In genomic region chr12:106020736-106021135, GRCh38 we compare ENCODE assay signal across 22 cellular contexts.
DNase-seq lines count a peak whose midpoint lies in the region; ATAC-seq and TF ChIP-seq lines count a peak whose summit lies in the region.
"Had no signal": no experiment of that assay in that cellular context is flagged by ENCODE, and none has a peak within 500 bp of the region (broad histone marks: within the 10 kb centered on the region; RNA-seq: fewer than 3 reads in every experiment).

No MANE protein-coding gene starts in this region.

- H2BK20ac ChIP-seq in IMR-90 (ENCODE audit: low read depth, low read length) = no peak overlapping the region

- H3K4me3 Mint-ChIP-seq in endodermal cell = no peak overlapping the region
- no peak overlapping the region for H3K4me3 Mint-ChIP-seq in nephron progenitor cell
- H3K4me3 Mint-ChIP-seq: CD4-positive, CD25-positive, alpha-beta regulatory T cell; GM23338; H9; HFFc6 had no signal

- no peak overlapping the region for H4K91ac ChIP-seq in IMR-90 (ENCODE audit: insufficient read depth, low read depth, low read length)

- no peak overlapping the region for H4K5ac ChIP-seq in IMR-90 (ENCODE audit: low read depth, low read length)

- POLR2A ChIA-PET in IMR-90 (lab: Charles Lee; ENCODE audit: unreplicated experiment) = no interaction called here

- H4K8ac ChIP-seq in IMR-90 (ENCODE audit: low read depth in 2 of 2, low read length in 2 of 2) = no peak overlapping the region

- H3K56ac ChIP-seq in IMR-90 (ENCODE audit: extremely low read depth, insufficient read depth, low read length) = no peak overlapping the region

- H3K27ac Mint-ChIP-seq in endodermal cell = no peak overlapping the region
- H3K27ac Mint-ChIP-seq in nephron progenitor cell = peak overlapping the region; percentile 34
- H3K27ac Mint-ChIP-seq: GM23338, H9, HFFc6 had no signal

- no peak overlapping the region for H3K4me3 ChIP-seq in IMR-90 (ENCODE audit: insufficient read depth, low read depth, low read length)
- H3K4me3 ChIP-seq in endodermal cell (ENCODE audit: low read length) = peak overlapping the region; percentile 68
- no peak overlapping the region for H3K4me3 ChIP-seq in aorta (ENCODE audit: low read length in 2 of 2)
- H3K4me3 ChIP-seq in gastrocnemius medialis = no peak overlapping the region
- H3K4me3 ChIP-seq in right atrium auricular region = no peak overlapping the region
- H3K4me3 ChIP-seq: BLaER1, GM23338, Peyer's patch, SK-N-MC had no signal

- no peak overlapping the region for H2AFZ ChIP-seq in IMR-90 (replicated peaks; ENCODE audit: low read length, poor library complexity)
- H2AFZ ChIP-seq: GM23338 had no signal

- BruUV-seq in IMR-90 (replicated peaks; lab: Mats Ljungman, UMichigan) = no TSS peak

- no peak overlapping the region for H2BK5ac ChIP-seq in IMR-90 (ENCODE audit: low read depth, low read length, poor library complexity, severe bottlenecking)

- TF ChIP-seq POLR2A in IMR-90 (IDR thresholded peaks at IDR 0.05; ENCODE audit: low read depth, low read length) (no peak), gastrocnemius medialis (IDR thresholded peaks at IDR 0.05) (no peak)

- H3K27me3 Mint-ChIP-seq in endodermal cell (ENCODE audit: insufficient read depth) (peaks cover 2% of the 10 kb centered on the region), nephron progenitor cell (ENCODE audit: low read depth, poor library complexity) (no peaks in the 10 kb centered on the region)
- H3K27me3 Mint-ChIP-seq: CD4-positive, CD25-positive, alpha-beta regulatory T cell had no signal

- no peaks in the 10 kb centered on the region for H4K20me1 ChIP-seq in IMR-90 (ENCODE audit: insufficient read depth, low read length)
- H4K20me1 ChIP-seq: BLaER1 had no signal

- H2AK9ac ChIP-seq in IMR-90 (replicated peaks; ENCODE audit: low read depth, low read length, poor library complexity) = no peak overlapping the region

- no peak overlapping the region for H3K23ac ChIP-seq in IMR-90 (ENCODE audit: low read depth, low read length)

- no peak for TF ChIP-seq RAD21 in IMR-90 (IDR thresholded peaks at IDR 0.05; ENCODE audit: low read length)

- no peak overlapping the region for H3K4me2 ChIP-seq in IMR-90 (ENCODE audit: low read depth, low read length)
- H3K4me2 ChIP-seq: BLaER1, GM23338 had no signal

- H3K4me1 Mint-ChIP-seq in endodermal cell (peaks cover 21% of the 10 kb centered on the region), nephron progenitor cell (peaks cover 18% of the 10 kb centered on the region)
- H3K4me1 Mint-ChIP-seq: CD4-positive, CD25-positive, alpha-beta regulatory T cell had no signal

- DNase-seq in IMR-90 (peak; percentile 15), endodermal cell (no peak), nephron progenitor cell (no peak), aorta (no peak), gastrocnemius medialis (no peak), right atrium auricular region (ENCODE audit: low spot score) (no peak)
- DNase-seq in NK-92 treated with Interleukin-12 subunit alpha and Interleukin-12 subunit beta, amount 100 ng/mL, for 24 hours (lab: John Stamatoyannopoulos, UW) = no peak
- DNase-seq: CD4-positive, CD25-positive, alpha-beta regulatory T cell; DMS153; H9; HFFc6; KBM-7; NCI-H1105 treated with DMSO at 0.1 percent for 48 hours; NCI-H146; NCI-H2029 treated with DMSO at 0.1 percent for 48 hours; NCI-H2227 treated with DMSO at 0.1 percent for 48 hours; NCI-H526 treated with DMSO at 0.1 percent for 48 hours; Peyer's patch; SIG-M5 had no signal

- H3K27ac ChIP-seq in IMR-90 (ENCODE audit: insufficient read depth, low read length) (no peak overlapping the region), endodermal cell (ENCODE audit: low read depth, low read length) (no peak overlapping the region), aorta (ENCODE audit: low read depth in 1 of 2, low read length in 2 of 2) (peak overlapping the region; percentile 25 to 96), gastrocnemius medialis (peak overlapping the region in 2 of 4 donors; percentile 1 to 48), right atrium auricular region (no peak overlapping the region)
- H3K27ac ChIP-seq: BLaER1, Peyer's patch, SK-N-MC had no signal

- WGBS in IMR-90 (ENCODE audit: extremely low coverage in 2 of 2, insufficient read length in 1 of 2), 2 experiments = no CpG with 5 or more reads among the region's 3 CpGs
- 89 to 100% methylated on average over 3 of the region's 3 CpGs for WGBS in endodermal cell (ENCODE audit: insufficient coverage in 1 of 2, insufficient read length in 1 of 2), 2 experiments
- 5 to 9% methylated on average over 3 of the region's 3 CpGs for WGBS in aorta, 2 donors

- H3K36me3 ChIP-seq in IMR-90 (ENCODE audit: control insufficient read depth, insufficient read depth, low read length) (no peaks in the 10 kb centered on the region), endodermal cell (ENCODE audit: control insufficient read depth, insufficient read depth, low read length) (no peaks in the 10 kb centered on the region), aorta (ENCODE audit: control insufficient read depth in 1 of 2, insufficient read depth in 2 of 2, low read length in 1 of 2) (no peaks in the 10 kb centered on the region), gastrocnemius medialis (no peaks in the 10 kb centered on the region), right atrium auricular region (no peaks in the 10 kb centered on the region)
- H3K36me3 ChIP-seq: BLaER1, Peyer's patch had no signal

- TF ChIP-seq CTCF in IMR-90 (conservative IDR thresholded peaks at IDR 0.05; ENCODE audit: low read depth, low read length) (no peak), endodermal cell (conservative IDR thresholded peaks at IDR 0.05) (no peak), nephron progenitor cell (IDR thresholded peaks at IDR 0.05) (no peak), gastrocnemius medialis (IDR thresholded peaks at IDR 0.05 in 4 of 5, conservative IDR thresholded peaks at IDR 0.05 in 1 of 5) (no peak), right atrium auricular region (IDR thresholded peaks at IDR 0.05) (no peak)

- intact Hi-C loops in IMR-90 (cut with micrococcal nuclease) = no loop called here
- intact Hi-C loops in aorta (cut with DNase I) = no loop called here
- intact Hi-C loops in gastrocnemius medialis (cut with DNase I; ENCODE audit: low total_unique reads) = no loop called here

- H3K9me3 Mint-ChIP-seq in endodermal cell (peaks cover 32% of the 10 kb centered on the region), nephron progenitor cell (peaks cover 34% of the 10 kb centered on the region)

- no peaks in the 10 kb centered on the region for H3K27me3 ChIP-seq in IMR-90 (ENCODE audit: control insufficient read depth, insufficient read depth, low read length)
- H3K27me3 ChIP-seq in endodermal cell (ENCODE audit: control insufficient read depth, insufficient read depth, low read length, poor library complexity, severe bottlenecking) = no peaks in the 10 kb centered on the region
- no peaks in the 10 kb centered on the region for H3K27me3 ChIP-seq in aorta (ENCODE audit: control insufficient read depth in 1 of 2, insufficient read depth in 2 of 2, low read length in 1 of 2)
- H3K27me3 ChIP-seq in gastrocnemius medialis = no peaks in the 10 kb centered on the region
- H3K27me3 ChIP-seq in right atrium auricular region = no peaks in the 10 kb centered on the region
- H3K27me3 ChIP-seq: BLaER1, Peyer's patch had no signal

- H3K79me1 ChIP-seq in IMR-90 (ENCODE audit: low read depth in 1 of 2, low read length in 2 of 2) = no peaks in the 10 kb centered on the region

- H3K36me3 Mint-ChIP-seq in endodermal cell (ENCODE audit: low read depth) (peaks cover 7% of the 10 kb centered on the region), nephron progenitor cell (ENCODE audit: low read depth) (peaks cover 8% of the 10 kb centered on the region)
- H3K36me3 Mint-ChIP-seq: CD4-positive, CD25-positive, alpha-beta regulatory T cell had no signal

- peaks cover 12% of the 10 kb centered on the region for H3K4me1 ChIP-seq in IMR-90 (ENCODE audit: control insufficient read depth, insufficient read depth, low read length)
- H3K4me1 ChIP-seq in endodermal cell (ENCODE audit: control insufficient read depth, insufficient read depth, low read length) = peaks cover 4% of the 10 kb centered on the region
- peaks cover 0 to 9% of the 10 kb centered on the region in 2 donors for H3K4me1 ChIP-seq in aorta (ENCODE audit: control insufficient read depth in 1 of 2, insufficient read depth in 2 of 2, low read length in 2 of 2)
- H3K4me1 ChIP-seq in gastrocnemius medialis = peaks cover 4 to 5% of the 10 kb centered on the region in 2 donors
- H3K4me1 ChIP-seq in right atrium auricular region = peaks cover 0 to 21% of the 10 kb centered on the region in 2 donors
- H3K4me1 ChIP-seq: BLaER1, Peyer's patch had no signal

- H3K9me3 ChIP-seq in IMR-90 (ENCODE audit: control insufficient read depth, insufficient read depth, low read length) (peaks cover 2% of the 10 kb centered on the region), endodermal cell (ENCODE audit: control insufficient read depth, low read length) (peaks cover 42% of the 10 kb centered on the region), aorta (ENCODE audit: control insufficient read depth, low read length) (peaks cover 2% of the 10 kb centered on the region), gastrocnemius medialis (no peaks in the 10 kb centered on the region), right atrium auricular region (peaks cover 0 to 9% of the 10 kb centered on the region in 2 donors)

- in situ Hi-C loops in IMR-90 (cut with MboI; ENCODE audit: low sequenced_read_pairs) (no loop called here), gastrocnemius medialis (cut with MboI; ENCODE audit: low sequenced_read_pairs in 4 of 4) (no loop called here)

- 0 out of 2 replicates have a peak, but pooled peaks have one; percentile 27 for ATAC-seq in IMR-90 (ENCODE audit: low read depth)
- peak; percentile 84 for ATAC-seq in aorta (ENCODE audit: low FRiP score)
- no peak for ATAC-seq in gastrocnemius medialis
- ATAC-seq: GM23338 had no signal

- H2BK15ac ChIP-seq in IMR-90 (ENCODE audit: low read depth, low read length) = no peak overlapping the region

- no peak overlapping the region for H3K4ac ChIP-seq in IMR-90 (ENCODE audit: low read depth, low read length)

- H3K9ac ChIP-seq in IMR-90 (ENCODE audit: low read depth, low read length) (no peak overlapping the region), endodermal cell (ENCODE audit: extremely low read depth, low read length, poor library complexity, severe bottlenecking) (no peak overlapping the region)
- H3K9ac ChIP-seq: BLaER1 had no signal

- H2BK120ac ChIP-seq in IMR-90 (ENCODE audit: low read depth, low read length) = no peak overlapping the region

- H3K18ac ChIP-seq in IMR-90 (ENCODE audit: low read depth, low read length) = no peak overlapping the region

- H3K14ac ChIP-seq in IMR-90 (replicated peaks; ENCODE audit: low read depth, low read length) = no peak overlapping the region

- H3K9me1 ChIP-seq in IMR-90 (ENCODE audit: insufficient read depth, low read length) = no peaks in the 10 kb centered on the region

- no peak overlapping the region for H2AK5ac ChIP-seq in IMR-90 (ENCODE audit: low read depth, low read length)

- CTCF ChIA-PET in IMR-90 (lab: Yijun Ruan, JAX) = interaction anchor here (0.6 to 0.9 kb wide), 2 partner anchors 14 to 38 kb away, joined by 3 to 5 read pairs; no protein-coding TSS in a partner anchor

- dilution Hi-C loops in IMR-90 (cut with HindIII; ENCODE audit: low sequenced_read_pairs, unreplicated experiment) = no loop called here

TF ChIP-seq in IMR-90, 13 proteins besides CTCF, POLR2A, EP300 and RAD21 (continues in another document):
- no peak for TF ChIP-seq RFX5 (IDR thresholded peaks at IDR 0.05; ENCODE audit: low read depth, low read length)
- TF ChIP-seq FOS (IDR thresholded peaks at IDR 0.05; ENCODE audit: low read depth, low read length) = no peak

Comparison
In these comparisons a context has a peak if more than half of its experiments do, and no peak if none do; other contexts are left out.
1. ATAC-seq: peak in IMR-90 (single experiment) and aorta (single experiment); none in gastrocnemius medialis (0 of 2).
2. H3K27ac ChIP-seq: peak in aorta (2 of 2); none in IMR-90 (single experiment), endodermal cell (single experiment) and right atrium auricular region (0 of 2).